Comparison of ENCODE assay signal across 8 cellular contexts in genomic region chr1:230869499-230869898, GRCh38. TPM values are rescaled to one million over a fixed set of nuclear protein-coding genes. Genes with fewer than 3 reads are reported as not detected.
DNase-seq lines count a peak whose midpoint lies in the region; ATAC-seq, FAIRE-seq and TF ChIP-seq lines count a peak whose summit lies in the region.

No MANE protein-coding gene starts in this region.

- H3K9me3 Mint-ChIP-seq in activated T-cell treated with anti-CD3 and anti-CD28 coated beads, Interleukin-2, amount 50 U/mL, for 72 hours, result no peaks in the 10 kb centered on the region
- H3K9me3 Mint-ChIP-seq in activated naive CD8-positive, alpha-beta T cell treated with anti-CD3 and anti-CD28 coated beads, Interleukin-2, amount 50 U/mL, for 24 hours, result no peaks in the 10 kb centered on the region

- H3K36me3 Mint-ChIP-seq in activated T-cell treated with anti-CD3 and anti-CD28 coated beads, Interleukin-2, amount 50 U/mL, for 72 hours (ENCODE audit: insufficient read depth in 2 of 2), result peaks cover 0 to 1% of the 10 kb centered on the region in 2 donors
- H3K36me3 Mint-ChIP-seq in activated naive CD8-positive, alpha-beta T cell treated with anti-CD3 and anti-CD28 coated beads, Interleukin-2, amount 50 U/mL, for 24 hours (ENCODE audit: low read depth), result no peaks in the 10 kb centered on the region

- peaks cover 38% of the 10 kb centered on the region for H3K27me3 Mint-ChIP-seq in activated T-cell treated with anti-CD3 and anti-CD28 coated beads, Interleukin-2, amount 50 U/mL, for 72 hours (ENCODE audit: low read depth)
- H3K27me3 Mint-ChIP-seq in activated naive CD8-positive, alpha-beta T cell treated with anti-CD3 and anti-CD28 coated beads, Interleukin-2, amount 50 U/mL, for 24 hours, result peaks cover 33% of the 10 kb centered on the region

- FAIRE-seq in small intestine (lab: Jason Lieb, UNC), result no peak

- H3K4me1 ChIP-seq in tibial artery (peaks cover 5 to 40% (median 26%) of the 10 kb centered on the region in 4 donors), small intestine (ENCODE audit: control insufficient read depth in 2 of 2, insufficient read depth in 1 of 2, low read depth in 1 of 2, low read length in 1 of 2) (peaks cover 0 to 15% of the 10 kb centered on the region in 2 donors)

- peak overlapping the region; percentile 78 for H3K27ac ChIP-seq in layer of hippocampus (ENCODE audit: low read depth, low read length)
- peak overlapping the region; percentile 89 to 97 for H3K27ac ChIP-seq in tibial artery
- no peak overlapping the region for H3K27ac ChIP-seq in small intestine (ENCODE audit: low read depth in 1 of 2, low read length in 1 of 2)

- intact Hi-C loops in tibial artery (cut with DNase I; ENCODE audit: low total_unique reads), result loop anchor here (10.0 kb wide), 1 partner anchor 105 kb away; the partner anchor contains the start of genes ARV1 and TTC13

- no peaks in the 10 kb centered on the region for H3K27me3 ChIP-seq in layer of hippocampus (ENCODE audit: control insufficient read depth, insufficient read depth, low read length)
- no peaks in the 10 kb centered on the region for H3K27me3 ChIP-seq in tibial artery
- no peaks in the 10 kb centered on the region for H3K27me3 ChIP-seq in small intestine (ENCODE audit: control insufficient read depth in 2 of 2, insufficient read depth in 2 of 2, low read length in 2 of 2)

- peak overlapping the region; percentile 79 to 90 for H3K4me3 Mint-ChIP-seq in activated T-cell treated with anti-CD3 and anti-CD28 coated beads, Interleukin-2, amount 50 U/mL, for 72 hours
- H3K4me3 Mint-ChIP-seq in activated naive CD8-positive, alpha-beta T cell treated with anti-CD3 and anti-CD28 coated beads, Interleukin-2, amount 50 U/mL, for 24 hours, result peak overlapping the region; percentile 77

- 61 to 65% (median 62%) methylated on average over 4 of the region's 4 CpGs for WGBS in small intestine, 3 donors

- no peak for TF ChIP-seq CTCF in tibial artery (IDR thresholded peaks at IDR 0.05)

- H3K36me3 ChIP-seq in tibial artery (no peaks in the 10 kb centered on the region), small intestine (ENCODE audit: control insufficient read depth in 2 of 2, insufficient read depth in 2 of 2, low read length in 2 of 2) (no peaks in the 10 kb centered on the region)

- H3K4me1 Mint-ChIP-seq in activated T-cell treated with anti-CD3 and anti-CD28 coated beads, Interleukin-2, amount 50 U/mL, for 72 hours (ENCODE audit: low read depth), result peaks cover 28% of the 10 kb centered on the region
- H3K4me1 Mint-ChIP-seq in activated naive CD8-positive, alpha-beta T cell treated with anti-CD3 and anti-CD28 coated beads, Interleukin-2, amount 50 U/mL, for 24 hours, result peaks cover 19% of the 10 kb centered on the region

- H3K4me3 ChIP-seq in tibial artery (peak overlapping the region; percentile 83 to 86), small intestine (ENCODE audit: low read depth in 1 of 2, low read length in 2 of 2) (no peak overlapping the region)

- no peaks in the 10 kb centered on the region for H3K9me3 ChIP-seq in tibial artery
- H3K9me3 ChIP-seq in small intestine (ENCODE audit: control insufficient read depth, low read depth), result no peaks in the 10 kb centered on the region

- no peak for DNase-seq in activated T-cell treated with anti-CD3 and anti-CD28 coated beads, Interleukin-2, amount 50 U/mL, for 72 hours
- DNase-seq in activated T-cell treated with anti-CD3 and anti-CD28 coated beads, Interleukin-2, amount 50 U/mL, for 1 hour, result no peak
- DNase-seq in activated naive CD8-positive, alpha-beta T cell treated with anti-CD3 and anti-CD28 coated beads, Interleukin-2, amount 50 U/mL, for 24 hours, result no peak
- no peak for DNase-seq in tibial artery
- DNase-seq in NCI-H1417 treated with DMSO at 0.1 percent for 48 hours (lab: John Stamatoyannopoulos, UW), result no peak
- no peak for DNase-seq in activated gamma-delta T cell (lab: John Stamatoyannopoulos, UW)
- no peak for DNase-seq in small intestine

- no peak overlapping the region for H3K27ac Mint-ChIP-seq in activated T-cell treated with anti-CD3 and anti-CD28 coated beads, Interleukin-2, amount 50 U/mL, for 72 hours
- no peak overlapping the region for H3K27ac Mint-ChIP-seq in activated naive CD8-positive, alpha-beta T cell treated with anti-CD3 and anti-CD28 coated beads, Interleukin-2, amount 50 U/mL, for 24 hours

- ATAC-seq in activated T-cell treated with anti-CD3 and anti-CD28 coated beads, Interleukin-2, amount 50 U/mL, for 72 hours (replicated peaks in 1 of 2), result no peak
- no peak for ATAC-seq in activated naive CD8-positive, alpha-beta T cell treated with anti-CD3 and anti-CD28 coated beads, Interleukin-2, amount 50 U/mL, for 24 hours

RNA-seq across cellular contexts. Expression of gene C1orf198, which starts 1.2 kb away (rescaled TPM):
- 1 to 10 TPM; 5.4 to 7.6 TPM for total RNA-seq in activated T-cell treated with anti-CD3 and anti-CD28 coated beads, Interleukin-2, amount 50 U/mL, for 72 hours
- 10 to 100 TPM in 1 of 3 donors, 1 to 10 TPM in 2; 6.0 to 16.8 (median 9.5) TPM for polyA plus RNA-seq in small intestine

Comparison
In these comparisons a context has a peak if more than half of its experiments do, and no peak if none do; other contexts are left out.
1. H3K27ac ChIP-seq: peak in layer of hippocampus (single experiment) and tibial artery (2 of 2); none in small intestine (0 of 2).
2. H3K4me3 ChIP-seq: peak in tibial artery (2 of 2); none in small intestine (0 of 2).